ENCODE assay signal across 12 cellular contexts in the genomic region with DNA sequence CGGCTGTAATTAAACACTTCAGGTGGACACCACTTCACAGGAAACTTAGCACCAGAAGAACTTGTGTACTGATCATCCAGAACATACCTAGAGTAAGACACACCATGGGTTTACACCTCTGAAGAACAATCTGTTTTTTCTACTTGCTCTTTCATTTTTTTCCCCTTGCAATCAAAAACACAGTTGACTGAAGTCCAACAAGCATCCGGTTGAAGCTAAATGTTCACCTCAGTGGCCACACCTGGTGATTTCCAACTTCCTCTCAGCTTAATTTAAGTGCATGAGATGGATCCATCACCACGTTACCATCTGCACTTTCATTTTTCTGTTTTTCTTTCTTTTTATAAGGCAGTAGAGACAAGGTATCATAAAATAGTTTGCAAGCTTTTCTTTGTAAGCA. TPM values are rescaled to one million over a fixed set of nuclear protein-coding genes. Genes with fewer than 3 reads are reported as not detected.
DNase-seq lines count a peak whose midpoint lies in the region; ATAC-seq and TF ChIP-seq lines count a peak whose summit lies in the region.
"Had no signal": no experiment of that assay in that cellular context is flagged by ENCODE, and none has a peak within 500 bp of the region (broad histone marks: within the 10 kb centered on the region; RNA-seq: fewer than 3 reads in every experiment).

No MANE protein-coding gene starts in this region.

- H3K4me3 ChIP-seq in heart left ventricle (no peak overlapping the region), Karpas-422 (ENCODE audit: low read length) (no peak overlapping the region)

- H3K36me3 ChIP-seq in heart left ventricle (peaks cover 0 to 37% (median 7%) of the 10 kb centered on the region in 9 donors), Karpas-422 (ENCODE audit: insufficient read depth, low read length) (no peaks in the 10 kb centered on the region)

- H3K27me3 Mint-ChIP-seq in activated CD4-positive, alpha-beta T cell treated with anti-CD3 and anti-CD28 coated beads, Interleukin-2, amount 10 ng/mL, durations not matched to agents 24 days and 14 days = no peaks in the 10 kb centered on the region
- H3K27me3 Mint-ChIP-seq in naive thymus-derived CD8-positive, alpha-beta T cell = no peaks in the 10 kb centered on the region

- peak overlapping the region; percentile 93 for H3K27ac Mint-ChIP-seq in activated CD4-positive, alpha-beta T cell treated with anti-CD3 and anti-CD28 coated beads, Interleukin-2, amount 10 ng/mL, durations not matched to agents 24 days and 14 days
- peak overlapping the region in 9 of 10 donors; percentile 86 to 97 (median 96) for H3K27ac Mint-ChIP-seq in naive thymus-derived CD8-positive, alpha-beta T cell
- H3K27ac Mint-ChIP-seq: H9, nephron had no signal

- DNase-seq in activated CD4-positive, alpha-beta T cell treated with anti-CD3 and anti-CD28 coated beads, Interleukin-2, amount 10 ng/mL, durations not matched to agents 24 days and 14 days = peak; percentile 88
- DNase-seq in activated CD4-positive, alpha-beta T cell treated with anti-CD3 and anti-CD28 coated beads, Interleukin-2, amount 50 U/mL, for 48 hours = no peak
- DNase-seq in naive thymus-derived CD8-positive, alpha-beta T cell = peak in 9 of 10 donors; percentile 33 to 85 (median 64)
- no peak for DNase-seq in hippocampal formation (lab: John Stamatoyannopoulos, UW)
- no peak for DNase-seq in heart left ventricle
- DNase-seq in Karpas-422 = no peak
- DNase-seq: H9, NCI-H774 had no signal

- H3K4me1 ChIP-seq in heart left ventricle (peaks cover 0 to 5% (median 0%) of the 10 kb centered on the region in 12 donors), Karpas-422 (ENCODE audit: low read length) (peaks cover 7% of the 10 kb centered on the region)

- H3K9me2 ChIP-seq in Karpas-422 (replicated peaks; ENCODE audit: insufficient read depth, low read length) = no peaks in the 10 kb centered on the region

- H2AFZ ChIP-seq in Karpas-422 (ENCODE audit: low read length) = no peak overlapping the region

- H3K36me3 Mint-ChIP-seq in activated CD4-positive, alpha-beta T cell treated with anti-CD3 and anti-CD28 coated beads, Interleukin-2, amount 10 ng/mL, durations not matched to agents 24 days and 14 days (ENCODE audit: low read depth) = peaks cover 3% of the 10 kb centered on the region
- peaks cover 0 to under 1% (median under 1%) of the 10 kb centered on the region in 3 donors for H3K36me3 Mint-ChIP-seq in naive thymus-derived CD8-positive, alpha-beta T cell

- ATAC-seq in GM21723 (IDR thresholded peaks at IDR 0.05; ENCODE audit: unreplicated experiment) (peak; percentile 83), HG03571 (IDR thresholded peaks at IDR 0.05; ENCODE audit: unreplicated experiment) (peak; percentile 90), heart left ventricle (no peak)
- ATAC-seq in naive thymus-derived CD8-positive, alpha-beta T cell = peak; percentile 65 to 74

- H3K27me3 ChIP-seq in heart left ventricle = no peaks in the 10 kb centered on the region
- no peaks in the 10 kb centered on the region for H3K27me3 ChIP-seq in Karpas-422 (ENCODE audit: low read length)

- peaks cover 62% of the 10 kb centered on the region for H3K4me1 Mint-ChIP-seq in activated CD4-positive, alpha-beta T cell treated with anti-CD3 and anti-CD28 coated beads, Interleukin-2, amount 10 ng/mL, durations not matched to agents 24 days and 14 days
- H3K4me1 Mint-ChIP-seq in naive thymus-derived CD8-positive, alpha-beta T cell = peaks cover 38 to 71% (median 70%) of the 10 kb centered on the region in 4 donors
- H3K4me1 Mint-ChIP-seq: H9 had no signal

- H3K9me3 Mint-ChIP-seq in activated CD4-positive, alpha-beta T cell treated with anti-CD3 and anti-CD28 coated beads, Interleukin-2, amount 10 ng/mL, durations not matched to agents 24 days and 14 days = no peaks in the 10 kb centered on the region
- no peaks in the 10 kb centered on the region for H3K9me3 Mint-ChIP-seq in naive thymus-derived CD8-positive, alpha-beta T cell
- H3K9me3 Mint-ChIP-seq: H9, nephron had no signal

- no peak overlapping the region for H3K9ac ChIP-seq in Karpas-422 (ENCODE audit: low read length)

- POLR2A ChIA-PET in naive thymus-derived CD8-positive, alpha-beta T cell (lab: Charles Lee) = interaction anchor here (0.9 to 7.3 kb wide), 7 partner anchors 12 to 641 kb away, joined by 3 to 193 read pairs (median 4); a partner anchor contains a TSS

- no peak for TF ChIP-seq CTCF in heart left ventricle (IDR thresholded peaks at IDR 0.05)

- no peak for TF ChIP-seq POLR2A in heart left ventricle (IDR thresholded peaks at IDR 0.05)

- H3K4me2 ChIP-seq in Karpas-422 (ENCODE audit: low read depth, low read length, poor library complexity, severe bottlenecking) = no peak overlapping the region

- no peaks in the 10 kb centered on the region for H4K20me1 ChIP-seq in Karpas-422 (ENCODE audit: insufficient read depth, low read depth, low read length)

- H3K79me2 ChIP-seq in Karpas-422 (ENCODE audit: low read length) = no peaks in the 10 kb centered on the region

- H3K27ac ChIP-seq in heart left ventricle (peak overlapping the region in 1 of 12 donors; percentile 38), Karpas-422 (ENCODE audit: low read length) (no peak overlapping the region)

- WGBS in heart left ventricle, 4 donors = 74 to 84% (median 76%) methylated on average over 3 of the region's 3 CpGs

- intact Hi-C loops in activated CD4-positive, alpha-beta T cell treated with anti-CD3 and anti-CD28 coated beads, Interleukin-2, amount 10 ng/mL, durations not matched to agents 24 days and 14 days (cut with micrococcal nuclease) = loop anchor here (1.0 to 10.0 kb wide), 3 partner anchors 11 to 406 kb away; no protein-coding TSS in a partner anchor
- intact Hi-C loops in heart left ventricle (cut with DNase I) = loop anchor here in 2 of 10 donors (10.0 kb wide), 2 partner anchors 116 to 136 kb away; no protein-coding TSS in a partner anchor

- H3K9me3 ChIP-seq in heart left ventricle = no peaks in the 10 kb centered on the region
- no peaks in the 10 kb centered on the region for H3K9me3 ChIP-seq in Karpas-422 (ENCODE audit: low read length)

- peak overlapping the region; percentile 66 for H3K4me3 Mint-ChIP-seq in activated CD4-positive, alpha-beta T cell treated with anti-CD3 and anti-CD28 coated beads, Interleukin-2, amount 10 ng/mL, durations not matched to agents 24 days and 14 days
- H3K4me3 Mint-ChIP-seq in naive thymus-derived CD8-positive, alpha-beta T cell = peak overlapping the region; percentile 51 to 87 (median 78)
- H3K4me3 Mint-ChIP-seq: H9, nephron had no signal

RNA-seq across cellular contexts. Expression of a gene that starts 4.9 kb away (rescaled TPM):
- total RNA-seq in activated CD4-positive, alpha-beta T cell treated with anti-CD3 and anti-CD28 coated beads, Interleukin-2, amount 10 ng/mL, durations not matched to agents 24 days and 14 days = 7.6 and 8.0 TPM in 2 replicates
- total RNA-seq in naive thymus-derived CD8-positive, alpha-beta T cell = 100 to 1,000 TPM; 135 to 140 TPM
- 10 to 100 TPM; 57.8 to 92.2 (median 60.4) TPM for polyA plus RNA-seq in naive thymus-derived CD8-positive, alpha-beta T cell
- 1 to 10 TPM in 2 of 9 donors, under 1 TPM in 6, not detected in 1; 0.25 to 3.3 (median 0.63) TPM for total RNA-seq in heart left ventricle
- under 1 TPM; 0.18 to 0.19 TPM for polyA plus RNA-seq in heart left ventricle
- not detected in 2 replicates for total RNA-seq in Karpas-422 (2014; rRNA removed; shearing (Covaris generic); ENCODE audit: low replicate concordance)
- polyA plus RNA-seq: AG04450 had no signal

Comparison
In these comparisons a context has a peak if more than half of its experiments do, and no peak if none do; other contexts are left out.
1. DNase-seq: peak in activated CD4-positive, alpha-beta T cell treated with anti-CD3 and anti-CD28 coated beads, Interleukin-2, amount 10 ng/mL, durations not matched to agents 24 days and 14 days (single experiment) and naive thymus-derived CD8-positive, alpha-beta T cell (9 of 10); none in activated CD4-positive, alpha-beta T cell treated with anti-CD3 and anti-CD28 coated beads, Interleukin-2, amount 50 U/mL, for 48 hours (0 of 2), hippocampal formation (0 of 2), heart left ventricle (0 of 5) and Karpas-422 (single experiment).
2. ATAC-seq: peak in GM21723 (single experiment), HG03571 (single experiment) and naive thymus-derived CD8-positive, alpha-beta T cell (2 of 2); none in heart left ventricle (0 of 4).
3. RNA of a gene that starts 4.9 kb away (total RNA-seq): 135 to 140 TPM in naive thymus-derived CD8-positive, alpha-beta T cell; 7.6 to 8.0 TPM in activated CD4-positive, alpha-beta T cell treated with anti-CD3 and anti-CD28 coated beads, Interleukin-2, amount 10 ng/mL, durations not matched to agents 24 days and 14 days, 0.25 to 3.3 TPM in heart left ventricle and not detected in Karpas-422; every median in the first group is over 10 times any median in the second.